ENCODE assay signal across 27 cellular contexts in the genomic region with DNA sequence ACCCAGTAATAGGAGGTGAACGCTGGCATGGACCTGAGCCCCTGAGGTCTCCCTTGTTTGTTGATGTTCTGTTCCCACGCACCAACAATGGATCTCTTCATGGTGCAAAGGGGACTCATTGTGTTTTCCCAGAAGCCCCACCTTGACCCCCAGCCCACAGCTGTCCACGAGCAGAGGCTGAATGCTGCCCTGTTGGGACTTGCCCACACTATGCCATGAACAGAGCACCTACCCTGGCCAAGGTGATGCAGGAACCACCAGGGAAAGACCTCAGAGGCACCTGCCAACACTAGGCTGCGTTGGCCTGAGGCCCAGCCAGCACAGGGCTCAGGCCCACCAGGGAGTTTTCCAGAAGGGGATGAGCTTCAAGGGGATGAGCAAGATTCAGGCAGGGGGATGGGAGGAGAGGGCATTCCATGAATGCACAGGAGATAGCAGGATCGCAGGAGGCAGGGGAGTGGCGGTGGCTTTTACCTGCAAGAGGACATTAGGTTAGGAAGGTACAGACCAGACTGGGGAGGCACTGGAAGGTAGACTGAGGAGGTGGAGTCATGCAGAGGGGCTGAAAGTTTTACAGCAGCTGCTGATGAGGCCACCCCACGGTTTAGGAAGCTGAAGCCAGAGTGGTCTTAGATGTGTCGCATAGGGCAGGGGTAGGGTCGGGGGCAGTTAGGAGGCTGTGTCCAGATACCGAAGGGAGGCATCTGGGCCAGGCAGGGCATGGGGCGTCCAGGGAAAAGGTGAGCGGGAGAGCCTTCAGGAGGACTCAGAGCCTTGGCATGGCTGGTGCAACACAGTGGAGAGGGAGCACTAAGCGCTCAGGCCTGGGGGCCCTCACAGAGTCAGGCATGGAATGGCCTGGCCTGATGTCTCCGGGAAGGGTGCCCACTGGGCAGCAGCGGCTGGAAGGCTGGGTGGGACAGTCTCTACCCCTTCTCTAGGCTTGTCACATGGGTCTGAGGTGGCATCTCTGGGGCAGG. TPM values are rescaled to one million over a fixed set of nuclear protein-coding genes. Genes with fewer than 3 reads are reported as not detected.
DNase-seq lines count a peak whose midpoint lies in the region; ATAC-seq and TF ChIP-seq lines count a peak whose summit lies in the region.
"Had no signal": no experiment of that assay in that cellular context is flagged by ENCODE, and none has a peak within 500 bp of the region (broad histone marks: within the 10 kb centered on the region; RNA-seq: fewer than 3 reads in every experiment).

No MANE protein-coding gene starts in this region.

- TF ChIP-seq CTCF in Peyer's patch (IDR thresholded peaks at IDR 0.05) (no peak), stomach (IDR thresholded peaks at IDR 0.05) (no peak)

- WGBS in esophagus, 2 donors: 85 to 86% methylated on average over 15 of the region's 15 CpGs
- 77 to 87% (median 83%) methylated on average over 15 of the region's 15 CpGs for WGBS in stomach, 5 donors

- H3K4me3 ChIP-seq in Peyer's patch: peak overlapping the region in 2 of 4 donors; percentile 7 to 20
- H3K4me3 ChIP-seq in esophagus (ENCODE audit: low read depth in 1 of 2, low read length in 2 of 2): no peak overlapping the region
- no peak overlapping the region for H3K4me3 ChIP-seq in stomach
- H3K4me3 ChIP-seq: sigmoid colon, SJSA1, vagina had no signal

- H3K36me3 ChIP-seq in Peyer's patch: no peaks in the 10 kb centered on the region
- H3K36me3 ChIP-seq in esophagus (ENCODE audit: control insufficient read depth in 2 of 2, insufficient read depth in 2 of 2, low read length in 1 of 2): no peaks in the 10 kb centered on the region
- no peaks in the 10 kb centered on the region for H3K36me3 ChIP-seq in stomach
- H3K36me3 ChIP-seq: sigmoid colon, SJSA1, vagina had no signal

- TF ChIP-seq EP300 in stomach (IDR thresholded peaks at IDR 0.05): no peak

- no peak for ATAC-seq in GM19463 (IDR thresholded peaks at IDR 0.05; ENCODE audit: unreplicated experiment)
- ATAC-seq: activated T-cell treated with anti-CD3 and anti-CD28 coated beads, Interleukin-2, amount 50 U/mL, for 4 hours; left cardiac atrium; natural killer cell had no signal

- H3K27ac ChIP-seq in Peyer's patch: peak overlapping the region in 3 of 4 donors; percentile 90 to 99 (median 96)
- peak overlapping the region; percentile 74 to 82 for H3K27ac ChIP-seq in esophagus (ENCODE audit: low read depth in 2 of 2, low read length in 1 of 2)
- peak overlapping the region; percentile 37 to 74 (median 71) for H3K27ac ChIP-seq in stomach
- H3K27ac ChIP-seq: HL-60, parathyroid adenoma, sigmoid colon, SJSA1 had no signal

- H3K9me3 ChIP-seq in Peyer's patch: no peaks in the 10 kb centered on the region
- no peaks in the 10 kb centered on the region for H3K9me3 ChIP-seq in esophagus (ENCODE audit: control insufficient read depth in 2 of 2, insufficient read depth in 1 of 2, low read depth in 1 of 2, low read length in 1 of 2)
- H3K9me3 ChIP-seq in stomach: no peaks in the 10 kb centered on the region
- H3K9me3 ChIP-seq: sigmoid colon, SJSA1, vagina had no signal

- H3K4me1 ChIP-seq in Peyer's patch (peaks cover 0 to 55% (median 6%) of the 10 kb centered on the region in 4 donors), esophagus (ENCODE audit: control insufficient read depth in 2 of 2, insufficient read depth in 2 of 2, low read length in 1 of 2) (peaks cover 5 to 39% of the 10 kb centered on the region in 2 donors), stomach (peaks cover 20 to 59% (median 55%) of the 10 kb centered on the region in 4 donors)
- H3K4me1 ChIP-seq: parathyroid adenoma had no signal

- H3K27me3 ChIP-seq in Peyer's patch (no peaks in the 10 kb centered on the region), esophagus (ENCODE audit: control insufficient read depth in 1 of 2, insufficient read depth in 2 of 2, low read length in 2 of 2) (no peaks in the 10 kb centered on the region), stomach (no peaks in the 10 kb centered on the region)
- H3K27me3 ChIP-seq: sigmoid colon, SJSA1, vagina had no signal

- DNase-seq in Peyer's patch: peak in 2 of 3 donors; percentile 55 to 59
- DNase-seq in stomach: no peak
- no peak for DNase-seq in COLO668 (lab: John Stamatoyannopoulos, UW; ENCODE audit: unreplicated experiment)
- DNase-seq: activated naive CD4-positive, alpha-beta T cell treated with anti-CD3 and anti-CD28 coated beads, Interleukin-2, amount 10 ng/mL, durations not matched to agents 7 days and 5 days; activated T-cell treated with anti-CD3 and anti-CD28 coated beads, Interleukin-2, amount 50 U/mL, for 4 hours; dermis blood vessel endothelial cell; DMS 273 treated with DMSO at 0.1 percent for 48 hours; HCEC 1CT; head of caudate nucleus; left cardiac atrium; natural killer cell; NCI-H1092 treated with DMSO at 0.1 percent for 48 hours; NCI-H2081; NCI-H446; sigmoid colon; substantia nigra; T-helper 1 cell had no signal

- intact Hi-C loops in stomach (cut with DNase I; ENCODE audit: low total_unique reads): no loop called here

- no peak for TF ChIP-seq POLR2A in Peyer's patch (IDR thresholded peaks at IDR 0.05)
- TF ChIP-seq POLR2A in stomach (IDR thresholded peaks at IDR 0.05): no peak

RNA-seq across cellular contexts. Expression of a gene that starts 4.0 kb away (rescaled TPM):
- total RNA-seq in Peyer's patch (1,000 to 10,000 TPM in 3 of 4 donors, 100 to 1,000 TPM in 1; 519 to 6,265 (median 3,022) TPM), stomach (1,000 to 10,000 TPM in 1 of 5 donors, 10 to 100 TPM in 2, 1 to 10 TPM in 1, not detected in 1; 4.7 to 1,748 (median 37.2) TPM)
- polyA plus RNA-seq in esophagus (1 to 10 TPM in 1 of 2 donors, under 1 TPM in 1; 0.25 to 2.8 TPM), stomach (1,000 to 10,000 TPM in 1 of 3 donors, 100 to 1,000 TPM in 2; 132 to 2,907 (median 156) TPM)
- total RNA-seq: activated CD8-positive, alpha-beta memory T cell treated with anti-CD3 and anti-CD28 coated beads for 36 hours; cardiac septum; dermis blood vessel endothelial cell; endothelial cell of umbilical vein; left cardiac atrium; natural killer cell; SJSA1 had no signal
- polyA plus RNA-seq: CD14-positive monocyte, endothelial cell of umbilical vein had no signal

RNA-seq across cellular contexts. Expression of a gene that starts 6.1 kb away (rescaled TPM):
- total RNA-seq in Peyer's patch (10 to 100 TPM; 14.4 to 55.6 (median 37.7) TPM), stomach (10 to 100 TPM in 4 of 5 donors, under 1 TPM in 1; 0.58 to 39.3 (median 21.1) TPM)
- polyA plus RNA-seq in esophagus (10 to 100 TPM; 21.1 to 58.1 TPM), stomach (1 to 10 TPM; 2.9 to 9.7 (median 8.2) TPM)

RNA-seq across cellular contexts. Expression of a gene that starts 11.2 kb away (rescaled TPM):
- 10 to 100 TPM in 1 of 4 donors, 1 to 10 TPM in 3; 1.7 to 27.5 (median 7.4) TPM for total RNA-seq in Peyer's patch
- 1 to 10 TPM in 1 of 2 donors, under 1 TPM in 1; 0.33 to 1.3 TPM for polyA plus RNA-seq in esophagus
- 10 to 100 TPM in 1 of 5 donors, under 1 TPM in 3, not detected in 1; 0.29 to 10.1 (median 0.48) TPM for total RNA-seq in stomach
- 1 to 10 TPM in 1 of 3 donors, under 1 TPM in 2; 0.15 to 1.7 (median 0.93) TPM for polyA plus RNA-seq in stomach

RNA-seq across cellular contexts. Expression of a gene that starts 23.4 kb away (rescaled TPM):
- total RNA-seq in Peyer's patch (10 to 100 TPM in 1 of 4 donors, 1 to 10 TPM in 3; 6.2 to 10.7 (median 8.9) TPM), stomach (10 to 100 TPM; 16.4 to 65.2 (median 21.6) TPM)
- polyA plus RNA-seq in esophagus (1 to 10 TPM; 6.4 to 7.0 TPM), stomach (10 to 100 TPM in 1 of 3 donors, 1 to 10 TPM in 2; 3.4 to 20.5 (median 8.8) TPM)

RNA-seq across cellular contexts. Expression of a gene that starts 35.7 kb away (rescaled TPM):
- 10 to 100 TPM in 1 of 4 donors, 1 to 10 TPM in 3; 4.7 to 63.5 (median 6.5) TPM for total RNA-seq in Peyer's patch
- 10 to 100 TPM; 11.3 TPM for polyA plus RNA-seq in esophagus
- 10 to 100 TPM in 3 of 5 donors, 1 to 10 TPM in 2; 4.0 to 15.6 (median 10.7) TPM for total RNA-seq in stomach
- polyA plus RNA-seq in stomach: 10 to 100 TPM; 13.9 to 16.3 (median 16.0) TPM

Comparison
In these comparisons a context has a peak if more than half of its experiments do, and no peak if none do; other contexts are left out.
1. DNase-seq: peak in Peyer's patch (2 of 3); none in stomach (single experiment) and COLO668 (single experiment).
2. Peak in every context shown above with its lines, with median percentiles within 50 percentile points of each other: H3K27ac ChIP-seq.